ENCODE assay signal across 16 cellular contexts in the genomic region with DNA sequence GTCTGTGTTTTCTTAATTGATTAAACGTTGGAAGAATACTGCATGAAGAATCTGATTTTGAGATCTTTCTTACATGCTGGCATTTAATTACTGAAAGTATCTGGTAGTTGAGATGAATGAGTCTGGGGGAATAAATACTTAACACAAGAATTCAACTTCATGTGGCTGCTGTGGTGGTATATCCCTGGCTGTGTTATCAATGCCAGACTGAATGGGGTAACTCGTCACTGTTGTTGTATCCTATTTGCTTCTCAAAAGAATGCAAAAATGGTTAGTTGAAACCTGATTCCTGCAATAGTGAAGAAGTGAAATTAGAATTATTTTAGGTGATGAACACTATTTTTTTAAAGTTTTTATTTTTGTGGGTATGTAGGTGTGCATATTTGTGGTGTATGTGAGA.
DNase-seq lines count a peak whose midpoint lies in the region; ATAC-seq, FAIRE-seq and TF ChIP-seq lines count a peak whose summit lies in the region.
"Had no signal": no experiment of that assay in that cellular context is flagged by ENCODE, and none has a peak within 500 bp of the region (broad histone marks: within the 10 kb centered on the region; RNA-seq: fewer than 3 reads in every experiment).

No MANE protein-coding gene starts in this region.

- H2AFZ ChIP-seq in hepatocyte = peak overlapping the region; percentile 71
- H2AFZ ChIP-seq in osteoblast (ENCODE audit: low read length) = no peak overlapping the region

- H3K27me3 ChIP-seq in SJCRH30 (no peaks in the 10 kb centered on the region), hepatocyte (no peaks in the 10 kb centered on the region), osteoblast (ENCODE audit: insufficient read depth, low read length) (no peaks in the 10 kb centered on the region)
- H3K27me3 ChIP-seq: upper lobe of right lung had no signal

- 0 out of 2 replicates have a peak, but pooled peaks cover 5% of the 10 kb centered on the region for H3K36me3 ChIP-seq in SJCRH30
- no peaks in the 10 kb centered on the region for H3K36me3 ChIP-seq in hepatocyte (replicated peaks; ENCODE audit: insufficient read depth, low read depth)
- peaks cover 8% of the 10 kb centered on the region for H3K36me3 ChIP-seq in osteoblast (ENCODE audit: insufficient read depth, low read length)
- H3K36me3 ChIP-seq: upper lobe of right lung had no signal

- CTCF ChIA-PET in Calu3 (lab: Charles Lee) = interaction anchor here (0.6 kb wide), 1 partner anchor 118 kb away, joined by 11 read pairs; no protein-coding TSS in a partner anchor

- H3K9me3 ChIP-seq in SJCRH30 (replicated peaks) (no peaks in the 10 kb centered on the region), hepatocyte (ENCODE audit: low read depth) (no peaks in the 10 kb centered on the region), osteoblast (ENCODE audit: low read depth, low read length) (no peaks in the 10 kb centered on the region)
- H3K9me3 ChIP-seq: upper lobe of right lung had no signal

- BruUV-seq in Calu3 (replicated peaks; lab: Mats Ljungman, UMichigan) = no TSS peak

- H3K9me3 Mint-ChIP-seq in Calu3 (ENCODE audit: low read depth, unreplicated experiment) = no peaks in the 10 kb centered on the region
- H3K9me3 Mint-ChIP-seq: naive B cell; stimulated activated memory B cell treated with anti-CD40 and anti-IgM and Interleukin-4, amounts not matched to agents 10 μg/mL and 1 μg/mL and 100 μg/mL, for 72 hours; T-helper 1 cell treated with Interleukin-12 subunit alpha and Interleukin-12 subunit beta and Interleukin-4 antibody, amounts not matched to agents 30 μg/mL and 1 μg/mL, for 36 hours had no signal

- peaks cover 89% of the 10 kb centered on the region for H3K4me1 Mint-ChIP-seq in Calu3 (ENCODE audit: low read depth, unreplicated experiment)
- H3K4me1 Mint-ChIP-seq: stimulated activated memory B cell treated with anti-CD40 and anti-IgM and Interleukin-4, amounts not matched to agents 10 μg/mL and 1 μg/mL and 100 μg/mL, for 72 hours had no signal

- DNase-seq in Calu3 (no peak), SJCRH30 (no peak), hepatocyte (ENCODE audit: low spot score) (no peak), osteoblast (ENCODE audit: insufficient read length, low spot score, missing footprints) (no peak), nucleus accumbens (lab: John Stamatoyannopoulos, UW) (no peak), caudate nucleus (lab: John Stamatoyannopoulos, UW) (no peak), urothelium cell line (ENCODE audit: low spot score) (no peak)
- DNase-seq: cerebellar nuclear complex, naive B cell, NCI-H146, SHP77, upper lobe of right lung had no signal

- H4K20me1 ChIP-seq in hepatocyte (ENCODE audit: insufficient read depth, poor library complexity, severe bottlenecking) (no peaks in the 10 kb centered on the region), osteoblast (ENCODE audit: insufficient read depth, low read length) (no peaks in the 10 kb centered on the region)

- ATAC-seq in HG03439 (IDR thresholded peaks at IDR 0.05; ENCODE audit: unreplicated experiment) = no peak
- ATAC-seq: stimulated activated memory B cell treated with anti-CD40 and anti-IgM and Interleukin-4, amounts not matched to agents 10 μg/mL and 1 μg/mL and 100 μg/mL, for 72 hours; upper lobe of right lung had no signal

- H3K9me2 ChIP-seq in hepatocyte (replicated peaks; ENCODE audit: insufficient read depth) = no peaks in the 10 kb centered on the region

- H3K79me2 ChIP-seq in hepatocyte (peaks cover 34% of the 10 kb centered on the region), osteoblast (ENCODE audit: insufficient read depth, low read length) (peaks cover 92% of the 10 kb centered on the region)

- H3K4me1 ChIP-seq in SJCRH30 = peaks cover 62% of the 10 kb centered on the region
- H3K4me1 ChIP-seq in hepatocyte (ENCODE audit: insufficient read depth) = peaks cover 58% of the 10 kb centered on the region
- peaks cover 79% of the 10 kb centered on the region for H3K4me1 ChIP-seq in osteoblast (ENCODE audit: insufficient read depth, low read length)

- TF ChIP-seq CTCF in Calu3 (IDR thresholded peaks at IDR 0.05; ENCODE audit: unreplicated experiment) (no peak), hepatocyte (IDR thresholded peaks at IDR 0.05; ENCODE audit: poor library complexity) (no peak), osteoblast (IDR thresholded peaks at IDR 0.05; ENCODE audit: extremely low read depth, low read depth, low read length) (no peak)

- intact Hi-C loops in Calu3 (cut with micrococcal nuclease; ENCODE audit: unreplicated experiment) = loop anchor here (5.0 to 10.0 kb wide), 2 partner anchors 69 to 188 kb away; no protein-coding TSS in a partner anchor

- H3K4me2 ChIP-seq in hepatocyte (peak overlapping the region; percentile 66), osteoblast (ENCODE audit: insufficient read depth, low read length) (peak overlapping the region; percentile 7)

- peaks cover 20% of the 10 kb centered on the region for H3K36me3 Mint-ChIP-seq in Calu3 (ENCODE audit: insufficient read depth, unreplicated experiment)
- H3K36me3 Mint-ChIP-seq: naive B cell; stimulated activated memory B cell treated with anti-CD40 and anti-IgM and Interleukin-4, amounts not matched to agents 10 μg/mL and 1 μg/mL and 100 μg/mL, for 72 hours had no signal

- H3K27ac Mint-ChIP-seq in Calu3 (ENCODE audit: unreplicated experiment) = peak overlapping the region; percentile 74
- H3K27ac Mint-ChIP-seq: naive B cell; stimulated activated memory B cell treated with anti-CD40 and anti-IgM and Interleukin-4, amounts not matched to agents 10 μg/mL and 1 μg/mL and 100 μg/mL, for 72 hours; T-helper 1 cell treated with Interleukin-12 subunit alpha and Interleukin-12 subunit beta and Interleukin-4 antibody, amounts not matched to agents 30 μg/mL and 1 μg/mL, for 36 hours had no signal

- peak overlapping the region; percentile 73 for H3K27ac ChIP-seq in SJCRH30
- peak overlapping the region; percentile 92 for H3K27ac ChIP-seq in hepatocyte
- H3K27ac ChIP-seq in osteoblast (ENCODE audit: low read depth, low read length) = peak overlapping the region; percentile 100
- H3K27ac ChIP-seq in caudate nucleus (ENCODE audit: low read depth, low read length) = no peak overlapping the region
- H3K27ac ChIP-seq: upper lobe of right lung had no signal

- no peak for FAIRE-seq in urothelium cell line (lab: Jason Lieb, UNC)
- FAIRE-seq: endometrium had no signal

- H3K4me3 ChIP-seq in SJCRH30 (no peak overlapping the region), hepatocyte (no peak overlapping the region), osteoblast (ENCODE audit: insufficient read depth, low read length) (no peak overlapping the region)
- H3K4me3 ChIP-seq: upper lobe of right lung had no signal

- no peaks in the 10 kb centered on the region for H3K27me3 Mint-ChIP-seq in Calu3 (ENCODE audit: unreplicated experiment)

- peak overlapping the region; percentile 55 for H3K4me3 Mint-ChIP-seq in Calu3 (ENCODE audit: low read depth, unreplicated experiment)
- H3K4me3 Mint-ChIP-seq: stimulated activated memory B cell treated with anti-CD40 and anti-IgM and Interleukin-4, amounts not matched to agents 10 μg/mL and 1 μg/mL and 100 μg/mL, for 72 hours; T-helper 1 cell treated with Interleukin-12 subunit alpha and Interleukin-12 subunit beta and Interleukin-4 antibody, amounts not matched to agents 30 μg/mL and 1 μg/mL, for 36 hours had no signal

- 37% methylated on average over 2 of the region's 2 CpGs for WGBS in hepatocyte (ENCODE audit: low lambda C conversion rate, missing lambda C conversion rate)
